In genomic region chr2:95297088-95297487, GRCh38 we compare ENCODE assay signal across 8 cellular contexts. TPM values are rescaled to one million over a fixed set of nuclear protein-coding genes. Genes with fewer than 3 reads are reported as not detected.
A peak's percentile ranks its signal among the peaks of the same experiment; 100 is the strongest.
DNase-seq lines count a peak whose midpoint lies in the region; ATAC-seq and TF ChIP-seq lines count a peak whose summit lies in the region.

KCNIP3 (plus strand) TSS chr2:95297347; CDS start chr2:95297439, 92 bp downstream.

- no peaks in the 10 kb centered on the region for H3K36me3 ChIP-seq in Loucy (ENCODE audit: insufficient read depth, low read length)

- peaks cover 2% of the 10 kb centered on the region; the same call in 1 of the 2 replicates for H3K9me3 ChIP-seq in Loucy (ENCODE audit: insufficient read depth, low read depth, low read length)

- no peaks in the 10 kb centered on the region for H3F3A ChIP-seq in Loucy (ENCODE audit: low read depth)

- intact Hi-C loops in head of caudate nucleus (cut with DNase I) (no loop called here), sciatic nerve (cut with DNase I) (no loop called here), lower leg skin (cut with DNase I; ENCODE audit: low total_unique reads) (no loop called here)

- H3K9me2 ChIP-seq in Loucy (replicated peaks; ENCODE audit: low read depth, low read length) = no peaks in the 10 kb centered on the region

- H4K20me1 ChIP-seq in Loucy (ENCODE audit: insufficient read depth, low read length, poor library complexity, severe bottlenecking) = no peaks in the 10 kb centered on the region

- H3K4me2 ChIP-seq in Loucy (ENCODE audit: low read depth, low read length, poor library complexity, severe bottlenecking) = peak within 1 kb of the TSS; percentile 92

- TF ChIP-seq POLR2A in lower leg skin (IDR thresholded peaks at IDR 0.05) = no peak

- 3 to 7% methylated on average over 11 of the region's 11 CpGs for WGBS in lower leg skin, 2 donors

- DNase-seq in NCI-H82 treated with DMSO at 0.1 percent for 48 hours (lab: John Stamatoyannopoulos, UW; ENCODE audit: unreplicated experiment) = peak; percentile 16
- peak; percentile 61 to 89 (median 76) for DNase-seq in head of caudate nucleus
- no peak for DNase-seq in sciatic nerve (ENCODE audit: low spot score)
- no peak for DNase-seq in OCI-M2 (lab: John Stamatoyannopoulos, UW; ENCODE audit: unreplicated experiment)
- no peak for DNase-seq in epidermal melanocyte (ENCODE audit: insufficient read length, low spot score)
- DNase-seq in stimulated activated naive CD4-positive, alpha-beta T cell treated with Interleukin-2 at 50 U/mL for 16 hours (lab: John Stamatoyannopoulos, UW) = no peak
- DNase-seq in lower leg skin (ENCODE audit: low spot score in 2 of 2) = no peak

- peak within 1 kb of the TSS; percentile 77 for H3K9ac ChIP-seq in Loucy (ENCODE audit: low read depth, low read length, poor library complexity, severe bottlenecking)

- no peak for TF ChIP-seq CTCF in Loucy (conservative IDR thresholded peaks at IDR 0.05; ENCODE audit: low read length)
- TF ChIP-seq CTCF in lower leg skin (IDR thresholded peaks at IDR 0.05) = no peak

- H3K79me2 ChIP-seq in Loucy (ENCODE audit: insufficient read depth, low read length) = no peaks in the 10 kb centered on the region

- no peak for ATAC-seq in sciatic nerve

- peak within 1 kb of the TSS; percentile 95 for H2AFZ ChIP-seq in Loucy (ENCODE audit: low read length)

- H3K27me3 ChIP-seq in Loucy (ENCODE audit: insufficient read depth, low read length, poor library complexity, severe bottlenecking) = no peaks in the 10 kb centered on the region

- peaks cover 9% of the 10 kb centered on the region for H3K4me1 ChIP-seq in Loucy (ENCODE audit: insufficient read depth, low read length, poor library complexity, severe bottlenecking)

- H3K4me3 ChIP-seq in Loucy (ENCODE audit: low read length, poor library complexity, severe bottlenecking) (peak within 1 kb of the TSS; percentile 70), lower leg skin (ENCODE audit: low read depth, poor library complexity, severe bottlenecking) (no peak within 1 kb of the TSS)

RNA-seq across cellular contexts. Expression of gene KCNIP3, which starts in this region (rescaled TPM):
- total RNA-seq in sciatic nerve = 13.9 TPM
- total RNA-seq in lower leg skin = 10 to 100 TPM in 2 of 4 donors, 1 to 10 TPM in 2; 5.2 to 20.4 (median 11.4) TPM

Comparison
In these comparisons a context has a peak if more than half of its experiments do, and no peak if none do; other contexts are left out.
1. DNase-seq: peak in NCI-H82 treated with DMSO at 0.1 percent for 48 hours (single experiment) and head of caudate nucleus (42 of 42); none in sciatic nerve (single experiment), OCI-M2 (single experiment), epidermal melanocyte (single experiment), stimulated activated naive CD4-positive, alpha-beta T cell treated with Interleukin-2 at 50 U/mL for 16 hours (single experiment) and lower leg skin (0 of 2).